Comparison of ENCODE assay signal across 8 cellular contexts in genomic region chr17:66468241-66469087, GRCh38.
A peak's percentile ranks its signal among the peaks of the same experiment; 100 is the strongest.
DNase-seq lines count a peak whose midpoint lies in the region; ATAC-seq and TF ChIP-seq lines count a peak whose summit lies in the region.

No MANE protein-coding gene starts in this region.

- H2AFZ ChIP-seq in GM23338: no peak overlapping the region

- intact Hi-C loops in esophagus muscularis mucosa (cut with DNase I): no loop called here

- peaks cover 6% of the 10 kb centered on the region; the same call in 1 of the 2 replicates for H3K79me2 ChIP-seq in GM23338 (replicated peaks; ENCODE audit: insufficient read depth)

- ATAC-seq in GM23338: peak; percentile 39

- no peak overlapping the region for H3K4me3 ChIP-seq in GM23338
- no peak overlapping the region for H3K4me3 ChIP-seq in esophagus muscularis mucosa

- H3K27ac ChIP-seq in GM23338 (ENCODE audit: low read depth): 0 out of 2 replicates have a peak overlapping the region, but pooled peaks have one; percentile 27
- H3K27ac ChIP-seq in esophagus muscularis mucosa (replicated peaks in 1 of 4): peak overlapping the region in 3 of 4 donors; percentile 13 to 75 (median 34)

- TF ChIP-seq POLR2A in esophagus muscularis mucosa (IDR thresholded peaks at IDR 0.05; ENCODE audit: low read depth): no peak

- H3K4me1 Mint-ChIP-seq in GM23338 (peaks cover 46% of the 10 kb centered on the region), progenitor cell of endocrine pancreas (ENCODE audit: low read depth) (peaks cover 13% of the 10 kb centered on the region)

- no peaks in the 10 kb centered on the region for H3K9me3 ChIP-seq in esophagus muscularis mucosa

- TF ChIP-seq CTCF in GM23338 (conservative IDR thresholded peaks at IDR 0.05; ENCODE audit: low read depth in 2 of 2) (no peak), esophagus muscularis mucosa (IDR thresholded peaks at IDR 0.05) (no peak), progenitor cell of endocrine pancreas (IDR thresholded peaks at IDR 0.05; ENCODE audit: unreplicated experiment) (no peak)

- H3K27ac Mint-ChIP-seq in GM23338: no peak overlapping the region
- H3K27ac Mint-ChIP-seq in progenitor cell of endocrine pancreas: peak overlapping the region; percentile 26

- H3K4me3 Mint-ChIP-seq in GM23338 (no peak overlapping the region), progenitor cell of endocrine pancreas (ENCODE audit: low read depth) (no peak overlapping the region)

- H3K4me1 ChIP-seq in GM23338 (ENCODE audit: insufficient read depth) (peaks cover 16% of the 10 kb centered on the region), esophagus muscularis mucosa (peaks cover 24 to 55% (median 50%) of the 10 kb centered on the region in 4 donors)

- no peak for TF ChIP-seq EP300 in esophagus muscularis mucosa (IDR thresholded peaks at IDR 0.05)

- DNase-seq in GM23338 (ENCODE audit: low spot score) (peak; percentile 40), RPMI8226 (peak; percentile 10), esophagus muscularis mucosa (ENCODE audit: extremely low spot score) (no peak), progenitor cell of endocrine pancreas (ENCODE audit: low spot score, unreplicated experiment) (no peak), HT-29 (ENCODE audit: low spot score) (no peak), NK-92 (lab: John Stamatoyannopoulos, UW; ENCODE audit: unreplicated experiment) (no peak), NCI-H128 (lab: John Stamatoyannopoulos, UW; ENCODE audit: unreplicated experiment) (no peak), ureter (ENCODE audit: low spot score) (no peak)

- 71% methylated on average over 5 of the region's 5 CpGs for WGBS in esophagus muscularis mucosa

- no peaks in the 10 kb centered on the region for H4K20me1 ChIP-seq in GM23338 (replicated peaks; ENCODE audit: insufficient read depth)

- H3F3A ChIP-seq in GM23338 (replicated peaks; ENCODE audit: low read depth): no peaks in the 10 kb centered on the region

- H3K27me3 Mint-ChIP-seq in GM23338 (ENCODE audit: insufficient read depth, low read depth, poor library complexity) (peaks cover 11% of the 10 kb centered on the region), progenitor cell of endocrine pancreas (no peaks in the 10 kb centered on the region)

- H3K36me3 Mint-ChIP-seq in GM23338 (ENCODE audit: low read depth): no peaks in the 10 kb centered on the region
- H3K36me3 Mint-ChIP-seq in progenitor cell of endocrine pancreas (ENCODE audit: insufficient read depth): no peaks in the 10 kb centered on the region

- H3K9me2 ChIP-seq in GM23338 (ENCODE audit: insufficient read depth): no peaks in the 10 kb centered on the region

- H3K36me3 ChIP-seq in GM23338 (ENCODE audit: insufficient read depth): no peaks in the 10 kb centered on the region
- H3K36me3 ChIP-seq in esophagus muscularis mucosa: no peaks in the 10 kb centered on the region

- no peaks in the 10 kb centered on the region for H3K9me3 Mint-ChIP-seq in GM23338
- no peaks in the 10 kb centered on the region for H3K9me3 Mint-ChIP-seq in progenitor cell of endocrine pancreas (ENCODE audit: low read depth)

- no peaks in the 10 kb centered on the region for H3K27me3 ChIP-seq in GM23338 (ENCODE audit: insufficient read depth)
- H3K27me3 ChIP-seq in esophagus muscularis mucosa: no peaks in the 10 kb centered on the region

- H3K4me2 ChIP-seq in GM23338: peak overlapping the region; percentile 46; the same call in 1 of the 2 replicates

TF ChIP-seq in GM23338, 12 proteins besides CTCF, POLR2A, EP300 and RAD21:
- no peak for TF ChIP-seq POLR2AphosphoS5 (IDR thresholded peaks at IDR 0.05; ENCODE audit: low read depth)

Comparison
In these comparisons a context has a peak if more than half of its experiments do, and no peak if none do; other contexts are left out.
1. DNase-seq: peak in GM23338 (single experiment) and RPMI8226 (single experiment); none in esophagus muscularis mucosa (single experiment), progenitor cell of endocrine pancreas (single experiment), HT-29 (single experiment), NK-92 (single experiment), NCI-H128 (single experiment) and ureter (single experiment).